8 cellular contexts compared by ENCODE assay signal in genomic region chr1:7902478-7903084, GRCh38. TPM values are rescaled to one million over a fixed set of nuclear protein-coding genes. Genes with fewer than 3 reads are reported as not detected.
DNase-seq lines count a peak whose midpoint lies in the region; ATAC-seq and TF ChIP-seq lines count a peak whose summit lies in the region.

No MANE protein-coding gene starts in this region.

- H3K36me3 ChIP-seq in subcutaneous abdominal adipose tissue (ENCODE audit: control insufficient read depth in 5 of 5, insufficient read depth in 5 of 5, low read length in 5 of 5): no peaks in the 10 kb centered on the region

- no peaks in the 10 kb centered on the region for H3K36me3 Mint-ChIP-seq in neural crest cell (ENCODE audit: low read depth)

- no peak for ATAC-seq in HG03460 (IDR thresholded peaks at IDR 0.05; ENCODE audit: unreplicated experiment)

- H3K4me1 ChIP-seq in subcutaneous abdominal adipose tissue (ENCODE audit: control insufficient read depth in 5 of 5, insufficient read depth in 5 of 5, low read length in 5 of 5): peaks cover 0 to 6% (median 5%) of the 10 kb centered on the region in 5 donors

- DNase-seq in DMS 273 (lab: John Stamatoyannopoulos, UW; ENCODE audit: unreplicated experiment): peak; percentile 89
- peak; percentile 28 for DNase-seq in LNCaP clone FGC (ENCODE audit: low read depth)
- peak; percentile 74 for DNase-seq in RKO (ENCODE audit: low spot score)
- peak; percentile 9 for DNase-seq in activated T-helper 1 cell treated with Interleukin-2 at 50 U/mL for 16 hours (ENCODE audit: low read depth)
- DNase-seq in fibroblast of the aortic adventitia (ENCODE audit: low read depth): peak; percentile 82
- DNase-seq in neural crest cell (ENCODE audit: low read depth, low spot score): peak; percentile 75

- peaks cover 0 to 2% (median 0%) of the 10 kb centered on the region in 5 donors for H3K9me3 ChIP-seq in subcutaneous abdominal adipose tissue (ENCODE audit: control insufficient read depth in 5 of 5, low read length in 5 of 5)

- no peak overlapping the region for H3K27ac ChIP-seq in subcutaneous abdominal adipose tissue (ENCODE audit: low read depth, low read length)

- no peak overlapping the region for H3K4me3 Mint-ChIP-seq in neural crest cell

- H3K27ac Mint-ChIP-seq in neural crest cell (ENCODE audit: unreplicated experiment): no peak overlapping the region

- H3K27me3 ChIP-seq in subcutaneous abdominal adipose tissue (ENCODE audit: control insufficient read depth in 5 of 5, insufficient read depth in 4 of 5, low read length in 5 of 5): peaks cover 0 to 4% (median 0%) of the 10 kb centered on the region in 5 donors

- H3K4me3 ChIP-seq in LNCaP clone FGC (ENCODE audit: low read depth, low read length): no peak overlapping the region
- H3K4me3 ChIP-seq in fibroblast of the aortic adventitia (ENCODE audit: low read depth, low read length): peak overlapping the region; percentile 22
- H3K4me3 ChIP-seq in subcutaneous abdominal adipose tissue (ENCODE audit: low read depth in 1 of 5, low read length in 5 of 5): peak overlapping the region; percentile 37 to 68 (median 48)

- no peaks in the 10 kb centered on the region for H3K4me1 Mint-ChIP-seq in neural crest cell

- H3K27me3 Mint-ChIP-seq in neural crest cell (ENCODE audit: low read depth): peaks cover 2% of the 10 kb centered on the region

- H3K9ac ChIP-seq in subcutaneous abdominal adipose tissue (ENCODE audit: low read length in 5 of 5): peak overlapping the region in 2 of 5 donors; percentile 5 to 64

- TF ChIP-seq CTCF in LNCaP clone FGC (IDR thresholded peaks at IDR 0.05; ENCODE audit: control insufficient read depth, extremely low read depth, insufficient read depth) (peak; percentile 82), fibroblast of the aortic adventitia (IDR thresholded peaks at IDR 0.05; ENCODE audit: insufficient read depth, low read length) (peak; percentile 80), neural crest cell (conservative IDR thresholded peaks at IDR 0.05) (peak; percentile 79)

- no peaks in the 10 kb centered on the region for H3K9me3 Mint-ChIP-seq in neural crest cell

RNA-seq across cellular contexts. Expression of gene TNFRSF9, which starts 38.1 kb away (rescaled TPM):
- total RNA-seq in fibroblast of the aortic adventitia (ENCODE audit: low replicate concordance): under 0.01 and 0.90 TPM in 2 replicates
- total RNA-seq in neural crest cell: 0.23 and 0.28 TPM in 2 replicates

RNA-seq across cellular contexts. Expression of gene UTS2, which starts 49.7 kb away (rescaled TPM):
- total RNA-seq in fibroblast of the aortic adventitia (ENCODE audit: low replicate concordance) (not detected in 2 replicates), neural crest cell (not detected in 2 replicates)

RNA-seq across cellular contexts. Expression of gene PARK7, which starts 58.9 kb away (rescaled TPM):
- total RNA-seq in fibroblast of the aortic adventitia (ENCODE audit: low replicate concordance) (165 and 243 TPM in 2 replicates), neural crest cell (383 and 386 TPM in 2 replicates)

Comparison
In these comparisons a context has a peak if more than half of its experiments do, and no peak if none do; other contexts are left out.
1. DNase-seq: peak in every context shown above with its lines; median percentile 89 in DMS 273; 82 in fibroblast of the aortic adventitia; 75 in neural crest cell; 74 in RKO; 28 in LNCaP clone FGC; 9 in activated T-helper 1 cell treated with Interleukin-2 at 50 U/mL for 16 hours.